ENCODE assay signal across 11 cellular contexts in the genomic region with DNA sequence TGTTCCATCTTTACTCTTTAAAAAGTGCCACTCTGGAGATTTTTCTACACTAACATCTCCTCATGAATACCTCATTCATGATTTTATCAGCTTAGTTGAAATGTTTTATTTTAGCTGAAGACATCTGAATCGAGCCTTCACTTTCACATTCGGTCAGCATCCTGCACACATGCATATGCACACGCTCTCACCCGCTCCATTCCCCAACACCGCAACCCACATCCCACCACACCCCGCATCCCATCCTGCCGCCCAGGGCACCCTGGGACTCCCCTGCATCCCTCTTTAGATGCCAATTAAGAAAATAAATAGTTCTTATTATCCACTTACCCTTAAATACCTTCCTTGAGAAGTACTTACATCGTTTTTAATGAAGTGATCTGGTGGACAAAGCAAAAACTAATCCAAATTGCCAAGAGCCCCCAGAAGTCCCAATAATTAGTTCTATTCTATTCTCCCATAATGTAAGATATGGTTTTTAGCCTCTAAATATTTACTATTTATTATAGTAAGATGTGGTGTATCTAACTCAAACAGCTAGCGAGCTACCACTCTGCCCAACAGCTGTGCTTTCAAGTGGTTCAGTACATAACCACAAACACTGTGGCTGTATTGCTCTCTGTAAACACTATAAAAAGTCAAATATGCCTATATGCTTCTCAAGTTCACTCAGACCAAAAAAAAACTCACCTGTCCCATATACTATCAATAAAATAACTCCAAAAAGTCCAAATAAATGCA. TPM values are rescaled to one million over a fixed set of nuclear protein-coding genes. Genes with fewer than 3 reads are reported as not detected.
DNase-seq lines count a peak whose midpoint lies in the region; TF ChIP-seq lines count a peak whose summit lies in the region.
"Had no signal": no experiment of that assay in that cellular context is flagged by ENCODE, and none has a peak within 500 bp of the region (broad histone marks: within the 10 kb centered on the region; RNA-seq: fewer than 3 reads in every experiment).

No MANE protein-coding gene starts in this region.

- no peak for TF ChIP-seq POLR2A in ovary (IDR thresholded peaks at IDR 0.05)
- no peak for TF ChIP-seq POLR2A in esophagus squamous epithelium (IDR thresholded peaks at IDR 0.05)

- intact Hi-C loops in ovary (cut with DNase I) (no loop called here), esophagus squamous epithelium (cut with DNase I) (no loop called here)

- H3K9ac ChIP-seq in BLaER1 = no peak overlapping the region

- H3K27ac ChIP-seq in BLaER1 (no peak overlapping the region), ovary (no peak overlapping the region), esophagus squamous epithelium (no peak overlapping the region)

- H3K9me3 ChIP-seq in BLaER1 (peaks cover 29% of the 10 kb centered on the region), ovary (no peaks in the 10 kb centered on the region), esophagus squamous epithelium (no peaks in the 10 kb centered on the region)

- no peak for TF ChIP-seq EP300 in ovary (IDR thresholded peaks at IDR 0.05)

- no peak for TF ChIP-seq CTCF in ovary (IDR thresholded peaks at IDR 0.05)
- TF ChIP-seq CTCF in esophagus squamous epithelium (IDR thresholded peaks at IDR 0.05) = no peak

- 85 to 88% (median 85%) methylated on average over 9 of the region's 9 CpGs for WGBS in ovary, 3 donors
- 60 to 86% methylated on average over 9 of the region's 9 CpGs for whole genome bisulfite sequencing in esophagus squamous epithelium, 2 donors

- H3K4me3 ChIP-seq in BLaER1 (no peak overlapping the region), ovary (no peak overlapping the region), esophagus squamous epithelium (no peak overlapping the region)

- peak; percentile 20 for DNase-seq in NCI-H510A (lab: John Stamatoyannopoulos, UW)
- DNase-seq in activated T-cell treated with anti-CD3 and anti-CD28 coated beads for 4 hours = peak; percentile 13
- DNase-seq in myocyte (ENCODE audit: low read depth) = peak; percentile 54
- no peak for DNase-seq in glomerular visceral epithelial cell (ENCODE audit: extremely low spot score)
- no peak for DNase-seq in epidermal melanocyte (ENCODE audit: insufficient read length, low spot score)
- no peak for DNase-seq in ovary
- DNase-seq in esophagus squamous epithelium (lab: John Stamatoyannopoulos, UW) = no peak
- DNase-seq: NCI-H1436 treated with DMSO at 0.1 percent for 48 hours had no signal

- H3K36me3 ChIP-seq in BLaER1 (no peaks in the 10 kb centered on the region), ovary (no peaks in the 10 kb centered on the region), esophagus squamous epithelium (no peaks in the 10 kb centered on the region)

- peak overlapping the region; percentile 50 for H3K4me2 ChIP-seq in BLaER1

- no peaks in the 10 kb centered on the region for H3K27me3 ChIP-seq in BLaER1
- no peaks in the 10 kb centered on the region for H3K27me3 ChIP-seq in ovary
- peaks cover 0 to 4% (median 0%) of the 10 kb centered on the region in 4 donors for H3K27me3 ChIP-seq in esophagus squamous epithelium

- H3K4me1 ChIP-seq in BLaER1 (peaks cover 38% of the 10 kb centered on the region), ovary (ENCODE audit: insufficient read depth) (no peaks in the 10 kb centered on the region), esophagus squamous epithelium (no peaks in the 10 kb centered on the region)

- H4K20me1 ChIP-seq in BLaER1 = no peaks in the 10 kb centered on the region

RNA-seq across cellular contexts. Expression of gene GZMK, which starts 38.2 kb away (rescaled TPM):
- total RNA-seq in myocyte (not detected in 2 replicates), ovary (1 to 10 TPM in 1 of 7 donors, under 1 TPM in 4, not detected in 2; 0.23 to 1.1 (median 0.77) TPM), esophagus squamous epithelium (1 to 10 TPM in 1 of 4 donors, under 1 TPM in 3; 0.19 to 1.9 (median 0.56) TPM)
- not detected for polyA plus RNA-seq in myocyte (2012)
- polyA plus RNA-seq in ovary = 1 to 10 TPM in 1 of 2 donors, under 1 TPM in 1; 0.47 to 9.5 TPM
- polyA plus RNA-seq: BJ, keratinocyte had no signal

RNA-seq across cellular contexts. Expression of gene GZMA, which starts 40.2 kb away (rescaled TPM):
- total RNA-seq in myocyte (not detected in 2 replicates), ovary (1 to 10 TPM in 2 of 7 donors, under 1 TPM in 4, not detected in 1; 0.51 to 1.8 (median 0.96) TPM), esophagus squamous epithelium (1 to 10 TPM; 2.0 to 6.7 (median 3.0) TPM)
- not detected for polyA plus RNA-seq in myocyte (2012)
- polyA plus RNA-seq in ovary = 10 to 100 TPM in 1 of 2 donors, 1 to 10 TPM in 1; 1.5 to 12.9 TPM
- polyA plus RNA-seq: BJ, keratinocyte had no signal

Comparison
In these comparisons a context has a peak if more than half of its experiments do, and no peak if none do; other contexts are left out.
1. DNase-seq: peak in NCI-H510A (single experiment), activated T-cell treated with anti-CD3 and anti-CD28 coated beads for 4 hours (single experiment) and myocyte (single experiment); none in glomerular visceral epithelial cell (single experiment), epidermal melanocyte (single experiment), ovary (0 of 5) and esophagus squamous epithelium (single experiment).